In the genomic region with DNA sequence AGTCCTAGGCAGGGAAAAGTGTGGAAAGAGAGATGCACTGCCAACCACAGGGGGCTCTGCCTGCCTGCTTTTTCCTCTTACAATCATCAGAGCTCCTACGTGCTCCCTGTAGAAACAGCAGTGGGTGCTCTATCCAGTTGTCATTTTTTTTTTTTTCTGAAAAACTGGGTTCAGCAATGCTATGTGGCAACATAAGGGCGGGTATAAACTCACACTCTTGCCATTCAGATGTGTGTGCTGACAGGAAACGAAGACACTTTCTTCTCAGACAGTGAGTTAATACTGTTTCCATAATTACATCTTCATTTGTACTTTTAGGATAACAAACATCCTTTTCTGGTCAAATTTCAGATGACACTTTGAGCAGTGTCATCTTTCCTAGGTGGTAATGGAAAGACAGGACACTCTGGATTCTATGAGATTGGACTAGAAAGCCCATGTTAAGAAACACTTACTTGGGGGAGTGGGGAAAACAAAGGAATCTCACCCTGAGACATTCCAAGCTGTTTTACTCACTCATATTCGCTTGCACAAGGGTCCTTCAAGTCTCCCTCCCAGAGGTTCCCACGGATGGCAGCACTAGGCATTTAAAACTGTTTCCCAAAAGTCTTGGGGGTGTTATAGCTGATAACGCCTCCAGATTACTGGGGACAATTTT, we compare ENCODE assay signal across 26 cellular contexts. TPM values are rescaled to one million over a fixed set of nuclear protein-coding genes. Genes with fewer than 3 reads are reported as not detected.
DNase-seq lines count a peak whose midpoint lies in the region; ATAC-seq and TF ChIP-seq lines count a peak whose summit lies in the region.
"Had no signal": no experiment of that assay in that cellular context is flagged by ENCODE, and none has a peak within 500 bp of the region (broad histone marks: within the 10 kb centered on the region; RNA-seq: fewer than 3 reads in every experiment).

No MANE protein-coding gene starts in this region.

- no peak overlapping the region for H3K4me3 Mint-ChIP-seq in naive B cell
- H3K4me3 Mint-ChIP-seq: activated naive CD4-positive, alpha-beta T cell treated with anti-CD3 and anti-CD28 coated beads, Interleukin-2, amount 50 U/mL, for 24 hours; activated T-cell treated with anti-CD3 and anti-CD28 coated beads, Interleukin-2, amount 50 U/mL, for 72 hours; CD8-positive, alpha-beta memory T cell; naive thymus-derived CD4-positive, alpha-beta T cell had no signal

- peaks cover 23 to 43% of the 10 kb centered on the region in 2 donors for H3K36me3 Mint-ChIP-seq in naive B cell

- H3K27ac Mint-ChIP-seq in naive B cell: peak overlapping the region in 4 of 6 donors; percentile 2 to 85 (median 8)
- H3K27ac Mint-ChIP-seq: activated naive CD4-positive, alpha-beta T cell treated with anti-CD3 and anti-CD28 coated beads, Interleukin-2, amount 50 U/mL, for 24 hours; activated T-cell treated with anti-CD3 and anti-CD28 coated beads, Interleukin-2, amount 50 U/mL, for 72 hours; naive thymus-derived CD4-positive, alpha-beta T cell had no signal

- DNase-seq in AG20443 (ENCODE audit: low spot score) (peak; percentile 30), LHCN-M2 (ENCODE audit: low read depth) (peak; percentile 31), cardiac fibroblast (ENCODE audit: low read depth in 2 of 2) (peak; percentile 78 to 92), naive B cell (no peak), sciatic nerve (ENCODE audit: low spot score) (no peak)
- DNase-seq in stimulated activated CD4-positive, alpha-beta T cell treated with anti-CD3 and anti-CD28 coated beads, Interleukin-4, amount 100 ng/mL, for 24 hours: no peak
- DNase-seq: activated CD4-positive, CD25-positive, alpha-beta regulatory T cell treated with anti-CD3 and anti-CD28 coated beads, Interleukin-2, amount 50 U/mL, for 72 hours; activated CD8-positive, alpha-beta memory T cell treated with anti-CD3 and anti-CD28 coated beads for 24 hours; activated T-cell treated with anti-CD3 and anti-CD28 coated beads, Interleukin-2, amount 50 U/mL, for 72 hours; AML-193; CD8-positive, alpha-beta memory T cell; DMS53; hypothalamus; islet precursor cell; MG63; naive thymus-derived CD4-positive, alpha-beta T cell; NCI-H1417 treated with DMSO at 0.1 percent for 48 hours; NCI-H526 treated with DMSO at 0.1 percent for 48 hours; stimulated activated CD4-positive, alpha-beta T cell treated with anti-CD3 and anti-CD28 coated beads, Interleukin-2, amount 100 ng/mL, for 48 hours; stimulated activated naive CD8-positive, alpha-beta T cell treated with anti-CD3 and anti-CD28 coated beads, Interleukin-15, Interleukin-2, amounts not matched to agents 100 U/mL and 50 U/mL, for 24 hours; SW 1271; thyroid gland had no signal

- intact Hi-C loops in sciatic nerve (cut with DNase I): no loop called here

- no peak overlapping the region for H3K4me3 ChIP-seq in cardiac fibroblast (replicated peaks in 1 of 2; ENCODE audit: low read depth in 2 of 2, low read length in 2 of 2)
- H3K4me3 ChIP-seq: MG63, smooth muscle cell, thyroid gland had no signal

- H3K9me3 Mint-ChIP-seq in naive B cell: no peaks in the 10 kb centered on the region
- H3K9me3 Mint-ChIP-seq: activated naive CD4-positive, alpha-beta T cell treated with anti-CD3 and anti-CD28 coated beads, Interleukin-2, amount 50 U/mL, for 24 hours; activated T-cell treated with anti-CD3 and anti-CD28 coated beads, Interleukin-2, amount 50 U/mL, for 72 hours; CD8-positive, alpha-beta memory T cell had no signal

- H3K27me3 Mint-ChIP-seq in naive B cell: no peaks in the 10 kb centered on the region
- H3K27me3 Mint-ChIP-seq: activated naive CD4-positive, alpha-beta T cell treated with anti-CD3 and anti-CD28 coated beads, Interleukin-2, amount 50 U/mL, for 24 hours; CD8-positive, alpha-beta memory T cell; naive thymus-derived CD4-positive, alpha-beta T cell had no signal

- peak; percentile 12 for TF ChIP-seq CTCF in cardiac fibroblast (IDR thresholded peaks at IDR 0.05; ENCODE audit: low read depth, low read length)

- ATAC-seq in naive B cell (ENCODE audit: low read depth in 2 of 2): no peak
- ATAC-seq in sciatic nerve: no peak
- no peak for ATAC-seq in HG02588 (IDR thresholded peaks at IDR 0.05; ENCODE audit: unreplicated experiment)
- no peak for ATAC-seq in HG03520 (IDR thresholded peaks at IDR 0.05; ENCODE audit: unreplicated experiment)
- ATAC-seq: activated T-cell treated with anti-CD3 and anti-CD28 coated beads, Interleukin-2, amount 50 U/mL, for 72 hours; naive thymus-derived CD4-positive, alpha-beta T cell; stimulated activated naive CD8-positive, alpha-beta T cell treated with anti-CD3 and anti-CD28 coated beads, Interleukin-15, Interleukin-2, amounts not matched to agents 100 U/mL and 50 U/mL, for 24 hours had no signal

- H3K4me1 Mint-ChIP-seq in naive B cell: peaks cover 4 to 11% (median 4%) of the 10 kb centered on the region in 3 donors

RNA-seq across cellular contexts. Expression of gene CCDC93, which starts 41.3 kb away (rescaled TPM):
- total RNA-seq in LHCN-M2 (2014; rRNA removed) (10.8 and 15.3 TPM in 2 replicates), sciatic nerve (44.2 TPM)
- polyA plus RNA-seq in LHCN-M2 (2012): 6.9 TPM
- 10 to 100 TPM in 3 of 6 donors, 1 to 10 TPM in 3; 5.1 to 11.6 (median 9.5) TPM for polyA plus RNA-seq in naive B cell (ENCODE audit: low read depth in 6 of 6)

Comparison
In these comparisons a context has a peak if more than half of its experiments do, and no peak if none do; other contexts are left out.
1. DNase-seq: peak in AG20443 (single experiment), LHCN-M2 (single experiment) and cardiac fibroblast (2 of 2); none in naive B cell (single experiment), sciatic nerve (single experiment) and stimulated activated CD4-positive, alpha-beta T cell treated with anti-CD3 and anti-CD28 coated beads, Interleukin-4, amount 100 ng/mL, for 24 hours (single experiment).